ENCODE assay signal across 7 cellular contexts in genomic region chr4:39656638-39657037, GRCh38. TPM values are rescaled to one million over a fixed set of nuclear protein-coding genes. Genes with fewer than 3 reads are reported as not detected.
DNase-seq lines count a peak whose midpoint lies in the region; ATAC-seq and TF ChIP-seq lines count a peak whose summit lies in the region.
"Not testable (repeated sequence)": the region's sequence is repeated elsewhere in the genome, so short reads cannot be mapped to it uniquely, and the experiment has no call there.

No MANE protein-coding gene starts in this region.

- not testable (repeated sequence) for DNase-seq in activated B cell treated with CpG ODN at 0.5 μM for 24 hours; esophagus muscularis mucosa (ENCODE audit: extremely low spot score); stomach
- DNase-seq in epithelial cell of esophagus (ENCODE audit: low read depth) = peak; percentile 58

- H3K4me3 Mint-ChIP-seq in activated B cell treated with CpG ODN at 0.5 μM for 24 hours = not testable (repeated sequence)

- not testable (repeated sequence) for H3K9me3 Mint-ChIP-seq in activated B cell treated with CpG ODN at 0.5 μM for 24 hours

- not testable (repeated sequence) for H3K36me3 ChIP-seq in OCI-LY3 (replicated peaks; ENCODE audit: low read depth, low read length); esophagus muscularis mucosa; liver (ENCODE audit: control insufficient read depth in 4 of 4, insufficient read depth in 3 of 4, low read depth in 1 of 4, low read length in 3 of 4); stomach

- H3K27ac ChIP-seq in C4-2B = peak overlapping the region; percentile 15; the same call in 1 of the 2 replicates
- peak overlapping the region; percentile 88 for H3K27ac ChIP-seq in OCI-LY3 (ENCODE audit: low read length)
- H3K27ac ChIP-seq in esophagus muscularis mucosa (replicated peaks in 1 of 4) = peak overlapping the region in 3 of 4 donors; percentile 48 to 63 (median 57)
- H3K27ac ChIP-seq in liver (ENCODE audit: low read depth in 1 of 2, low read length in 2 of 2) = peak overlapping the region; percentile 63 to 64
- H3K27ac ChIP-seq in stomach = peak overlapping the region in 3 of 5 donors; percentile 39 to 65 (median 44)

- TF ChIP-seq RAD21 in liver (IDR thresholded peaks at IDR 0.05) = not testable (repeated sequence)

- CTCF ChIA-PET in activated B cell treated with CpG ODN at 0.5 μM for 24 hours (lab: Charles Lee) = interaction anchor here (3.7 kb wide), 1 partner anchor 187 kb away, joined by 20 read pairs; no protein-coding TSS in a partner anchor

- TF ChIP-seq POLR2A in esophagus muscularis mucosa (IDR thresholded peaks at IDR 0.05; ENCODE audit: low read depth); stomach (IDR thresholded peaks at IDR 0.05): not testable (repeated sequence)

- H3K4me1 ChIP-seq in OCI-LY3 (ENCODE audit: low read length) = peaks cover 55% of the 10 kb centered on the region
- peaks cover 0 to 19% (median 3%) of the 10 kb centered on the region in 4 donors for H3K4me1 ChIP-seq in esophagus muscularis mucosa
- H3K4me1 ChIP-seq in liver (ENCODE audit: control insufficient read depth in 4 of 4, insufficient read depth in 4 of 4, low read length in 3 of 4) = peaks cover 6 to 20% (median 14%) of the 10 kb centered on the region in 4 donors
- not testable (repeated sequence) for H3K4me1 ChIP-seq in stomach

- intact Hi-C loops in activated B cell treated with CpG ODN at 0.5 μM for 24 hours (cut with micrococcal nuclease) = loop anchor here (1.0 kb wide), 4 partner anchors 17 to 129 kb away; partner anchors contain the start of gene UGDH
- intact Hi-C loops in esophagus muscularis mucosa (cut with DNase I); stomach (cut with DNase I; ENCODE audit: low total_unique reads): not testable (repeated sequence)

- not testable (repeated sequence) for H3K79me2 ChIP-seq in OCI-LY3 (ENCODE audit: low read length)

- peak overlapping the region; percentile 39; the same call in 1 of the 2 replicates for H2AFZ ChIP-seq in OCI-LY3 (ENCODE audit: low read depth, low read length)

- not testable (repeated sequence) for H3K9me3 ChIP-seq in OCI-LY3 (ENCODE audit: insufficient read depth, low read length); esophagus muscularis mucosa; liver (ENCODE audit: control insufficient read depth in 4 of 4, low read length in 3 of 4); stomach

- peak overlapping the region; percentile 52 for H3K4me3 ChIP-seq in OCI-LY3 (ENCODE audit: low read length)
- not testable (repeated sequence) for H3K4me3 ChIP-seq in epithelial cell of esophagus (ENCODE audit: low read length); esophagus muscularis mucosa; liver (ENCODE audit: low read depth in 1 of 3, low read length in 3 of 3); stomach

- not testable (repeated sequence) for TF ChIP-seq CTCF in C4-2B (conservative IDR thresholded peaks at IDR 0.05); OCI-LY3 (IDR thresholded peaks at IDR 0.05; ENCODE audit: low read depth, low read length); activated B cell treated with CpG ODN at 0.5 μM for 24 hours (IDR thresholded peaks at IDR 0.05); epithelial cell of esophagus (IDR thresholded peaks at IDR 0.05; ENCODE audit: insufficient read depth, low read depth, low read length, missing control alignments); esophagus muscularis mucosa (IDR thresholded peaks at IDR 0.05); liver (IDR thresholded peaks at IDR 0.05; ENCODE audit: low read depth, low read length, missing input control); stomach (IDR thresholded peaks at IDR 0.05)

- not testable (repeated sequence) for H4K20me1 ChIP-seq in OCI-LY3 (ENCODE audit: insufficient read depth, low read length)

- peak overlapping the region; percentile 73 for H3K4me2 ChIP-seq in OCI-LY3 (ENCODE audit: low read length)

- H3K27ac Mint-ChIP-seq in activated B cell treated with CpG ODN at 0.5 μM for 24 hours = peak overlapping the region; percentile 81

- H3K4me1 Mint-ChIP-seq in activated B cell treated with CpG ODN at 0.5 μM for 24 hours = peaks cover 40% of the 10 kb centered on the region

- H3K27me3 Mint-ChIP-seq in activated B cell treated with CpG ODN at 0.5 μM for 24 hours = not testable (repeated sequence)

- H3K36me3 Mint-ChIP-seq in activated B cell treated with CpG ODN at 0.5 μM for 24 hours (ENCODE audit: low read depth) = not testable (repeated sequence)

- peak overlapping the region; percentile 56; the same call in 1 of the 2 replicates for H3K9ac ChIP-seq in OCI-LY3 (ENCODE audit: low read length)
- H3K9ac ChIP-seq in liver (ENCODE audit: low read depth in 1 of 2, low read length in 2 of 2) = not testable (repeated sequence)

- H3K27me3 ChIP-seq in OCI-LY3 (ENCODE audit: low read depth, low read length); esophagus muscularis mucosa; liver (ENCODE audit: control insufficient read depth in 4 of 4, insufficient read depth in 4 of 4, low read length in 3 of 4); stomach: not testable (repeated sequence)

- not testable (repeated sequence) for ATAC-seq in activated B cell treated with CpG ODN at 0.5 μM for 24 hours (ENCODE audit: low read depth)

- WGBS in esophagus muscularis mucosa = 95% methylated on average over 5 of the region's 5 CpGs
- 85% methylated on average over 5 of the region's 5 CpGs for whole genome bisulfite sequencing in liver
- WGBS in stomach, 5 donors = 93 to 95% (median 94%) methylated on average over 5 of the region's 5 CpGs

- TF ChIP-seq EP300 in esophagus muscularis mucosa (IDR thresholded peaks at IDR 0.05); stomach (IDR thresholded peaks at IDR 0.05): not testable (repeated sequence)

- POLR2A ChIA-PET in activated B cell treated with CpG ODN at 0.5 μM for 24 hours (lab: Charles Lee) = interaction anchor here (0.7 to 3.4 kb wide), 5 partner anchors 18 to 417 kb away, joined by 3 to 56 read pairs (median 10); partner anchors contain the start of gene SMIM14

RNA-seq across cellular contexts. Expression of gene SMIM14, which starts 18.0 kb away (rescaled TPM):
- 83.1 and 86.5 TPM in 2 replicates for total RNA-seq in activated B cell treated with CpG ODN at 0.5 μM for 24 hours
- 10 to 100 TPM; 27.3 to 39.0 (median 29.6) TPM for total RNA-seq in esophagus muscularis mucosa
- 100 to 1,000 TPM in 1 of 2 donors, 10 to 100 TPM in 1; 21.1 to 102 TPM for total RNA-seq in liver
- 100 to 1,000 TPM in 1 of 2 donors, 10 to 100 TPM in 1; 80.9 to 311 TPM for polyA plus RNA-seq in liver
- total RNA-seq in stomach = 10 to 100 TPM; 11.1 to 72.9 (median 24.0) TPM
- polyA plus RNA-seq in stomach = 10 to 100 TPM; 16.4 to 83.6 (median 41.4) TPM

RNA-seq across cellular contexts. Expression of gene UBE2K, which starts 41.3 kb away (rescaled TPM):
- total RNA-seq in activated B cell treated with CpG ODN at 0.5 μM for 24 hours = 54.4 and 64.0 TPM in 2 replicates
- 10 to 100 TPM; 31.7 to 41.5 (median 34.3) TPM for total RNA-seq in esophagus muscularis mucosa
- total RNA-seq in liver = 10 to 100 TPM; 25.8 to 26.3 TPM
- 10 to 100 TPM; 21.5 to 45.3 TPM for polyA plus RNA-seq in liver
- 100 to 1,000 TPM in 1 of 5 donors, 10 to 100 TPM in 3, 1 to 10 TPM in 1; 7.0 to 187 (median 68.3) TPM for total RNA-seq in stomach
- 10 to 100 TPM; 23.8 to 30.1 (median 24.1) TPM for polyA plus RNA-seq in stomach

Comparison
In these comparisons a context has a peak if more than half of its experiments do, and no peak if none do; other contexts are left out.
1. H3K27ac ChIP-seq: peak in every context shown above with its lines; median percentile 88 in OCI-LY3; 64 in liver; 57 in esophagus muscularis mucosa; 44 in stomach; 15 in C4-2B.